10 cellular contexts compared by ENCODE assay signal in the genomic region with DNA sequence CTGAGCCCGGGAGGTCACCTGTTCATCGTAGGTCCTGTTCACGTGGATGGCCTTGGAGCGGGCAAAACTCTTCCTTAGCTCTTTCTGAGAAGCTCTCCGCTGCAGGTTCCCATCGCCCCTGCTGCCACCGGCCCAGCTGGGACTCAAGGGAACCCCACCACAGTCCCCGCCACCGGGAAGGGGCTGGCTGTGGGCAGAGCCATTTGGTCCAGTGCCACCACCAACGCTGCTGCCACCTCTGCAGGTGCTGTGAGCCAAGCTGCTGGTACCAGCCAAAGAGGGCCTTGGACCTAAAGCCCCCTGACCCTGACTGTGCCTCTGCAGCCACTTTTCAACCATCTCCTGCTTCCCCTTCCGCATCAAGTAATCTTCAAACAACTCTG. TPM values are rescaled to one million over a fixed set of nuclear protein-coding genes. Genes with fewer than 3 reads are reported as not detected.
DNase-seq lines count a peak whose midpoint lies in the region; ATAC-seq and TF ChIP-seq lines count a peak whose summit lies in the region.
"Had no signal": no experiment of that assay in that cellular context is flagged by ENCODE, and none has a peak within 500 bp of the region (broad histone marks: within the 10 kb centered on the region; RNA-seq: fewer than 3 reads in every experiment).

No MANE protein-coding gene starts in this region.

- H3K27ac Mint-ChIP-seq in activated CD4-positive, alpha-beta T cell treated with anti-CD3 and anti-CD28 coated beads, Interleukin-2, amount 10 ng/mL, durations not matched to agents 24 days and 14 days = no peak overlapping the region
- H3K27ac Mint-ChIP-seq in activated CD4-positive, alpha-beta T cell treated with anti-CD3 and anti-CD28 coated beads for 36 hours = no peak overlapping the region
- H3K27ac Mint-ChIP-seq in stimulated activated naive CD8-positive, alpha-beta T cell treated with anti-CD3 and anti-CD28 coated beads, Interleukin-15, amount 100 ng/mL, for 72 hours = no peak overlapping the region
- H3K27ac Mint-ChIP-seq: memory B cell had no signal

- no peaks in the 10 kb centered on the region for H3K36me3 ChIP-seq in liver (ENCODE audit: control insufficient read depth in 4 of 4, insufficient read depth in 3 of 4, low read depth in 1 of 4, low read length in 3 of 4)
- H3K36me3 ChIP-seq: upper lobe of left lung had no signal

- no peaks in the 10 kb centered on the region for H3K9me3 ChIP-seq in liver (ENCODE audit: control insufficient read depth in 4 of 4, low read length in 3 of 4)
- H3K9me3 ChIP-seq: upper lobe of left lung had no signal

- no peaks in the 10 kb centered on the region for H3K27me3 ChIP-seq in liver (ENCODE audit: control insufficient read depth in 4 of 4, insufficient read depth in 4 of 4, low read length in 3 of 4)
- H3K27me3 ChIP-seq: upper lobe of left lung had no signal

- no peak for TF ChIP-seq POLR2A in lower leg skin (IDR thresholded peaks at IDR 0.05)

- no peak for ATAC-seq in activated CD4-positive, alpha-beta T cell treated with anti-CD3 and anti-CD28 coated beads for 36 hours
- peak; percentile 29 for ATAC-seq in stimulated activated naive CD8-positive, alpha-beta T cell treated with anti-CD3 and anti-CD28 coated beads, Interleukin-15, amount 100 ng/mL, for 72 hours

- TF ChIP-seq CTCF in astrocyte of the cerebellum (IDR thresholded peaks at IDR 0.05; ENCODE audit: low read depth, low read length, missing control alignments) (no peak), liver (IDR thresholded peaks at IDR 0.05; ENCODE audit: low read depth, low read length, missing input control) (no peak), lower leg skin (IDR thresholded peaks at IDR 0.05) (no peak)

- in situ Hi-C loops in astrocyte of the cerebellum (cut with HindIII; ENCODE audit: low sequenced_read_pairs) = no loop called here

- H3K4me3 ChIP-seq in astrocyte of the cerebellum (ENCODE audit: low read depth, low read length) (peak overlapping the region; percentile 50), liver (ENCODE audit: low read depth in 1 of 3, low read length in 3 of 3) (peak overlapping the region; percentile 34 to 76 (median 72)), lower leg skin (ENCODE audit: low read depth, poor library complexity, severe bottlenecking) (no peak overlapping the region)

- no peak overlapping the region for H3K9ac ChIP-seq in liver (ENCODE audit: low read depth in 1 of 2, low read length in 2 of 2)

- CTCF ChIA-PET in activated CD4-positive, alpha-beta T cell treated with anti-CD3 and anti-CD28 coated beads for 36 hours (lab: Charles Lee) = interaction anchor here (0.6 to 0.9 kb wide), 2 partner anchors 26 to 43 kb away, joined by 3 to 4 read pairs; no protein-coding TSS in a partner anchor

- H3K36me3 Mint-ChIP-seq in activated CD4-positive, alpha-beta T cell treated with anti-CD3 and anti-CD28 coated beads, Interleukin-2, amount 10 ng/mL, durations not matched to agents 24 days and 14 days (ENCODE audit: low read depth) = no peaks in the 10 kb centered on the region
- H3K36me3 Mint-ChIP-seq in activated CD4-positive, alpha-beta T cell treated with anti-CD3 and anti-CD28 coated beads for 36 hours (ENCODE audit: low read depth) = no peaks in the 10 kb centered on the region
- H3K36me3 Mint-ChIP-seq: memory B cell had no signal

- peak overlapping the region; percentile 64 for H3K4me3 Mint-ChIP-seq in activated CD4-positive, alpha-beta T cell treated with anti-CD3 and anti-CD28 coated beads, Interleukin-2, amount 10 ng/mL, durations not matched to agents 24 days and 14 days
- no peak overlapping the region for H3K4me3 Mint-ChIP-seq in activated CD4-positive, alpha-beta T cell treated with anti-CD3 and anti-CD28 coated beads for 36 hours
- peak overlapping the region; percentile 68 to 83 for H3K4me3 Mint-ChIP-seq in stimulated activated naive CD8-positive, alpha-beta T cell treated with anti-CD3 and anti-CD28 coated beads, Interleukin-15, amount 100 ng/mL, for 72 hours
- H3K4me3 Mint-ChIP-seq: memory B cell had no signal

- H3K9me3 Mint-ChIP-seq in activated CD4-positive, alpha-beta T cell treated with anti-CD3 and anti-CD28 coated beads, Interleukin-2, amount 10 ng/mL, durations not matched to agents 24 days and 14 days = no peaks in the 10 kb centered on the region
- no peaks in the 10 kb centered on the region for H3K9me3 Mint-ChIP-seq in activated CD4-positive, alpha-beta T cell treated with anti-CD3 and anti-CD28 coated beads for 36 hours (ENCODE audit: low read depth)
- no peaks in the 10 kb centered on the region for H3K9me3 Mint-ChIP-seq in stimulated activated naive CD8-positive, alpha-beta T cell treated with anti-CD3 and anti-CD28 coated beads, Interleukin-15, amount 100 ng/mL, for 72 hours
- H3K9me3 Mint-ChIP-seq: memory B cell had no signal

- peaks cover 62% of the 10 kb centered on the region for H3K27me3 Mint-ChIP-seq in activated CD4-positive, alpha-beta T cell treated with anti-CD3 and anti-CD28 coated beads, Interleukin-2, amount 10 ng/mL, durations not matched to agents 24 days and 14 days
- H3K27me3 Mint-ChIP-seq in activated CD4-positive, alpha-beta T cell treated with anti-CD3 and anti-CD28 coated beads for 36 hours = peaks cover 55% of the 10 kb centered on the region
- peaks cover 47% of the 10 kb centered on the region for H3K27me3 Mint-ChIP-seq in stimulated activated naive CD8-positive, alpha-beta T cell treated with anti-CD3 and anti-CD28 coated beads, Interleukin-15, amount 100 ng/mL, for 72 hours

- WGBS in liver = 81% methylated on average over 11 of the region's 11 CpGs
- WGBS in lower leg skin, 2 donors = 84 to 85% methylated on average over 8 to 11 of the region's 11 CpGs

- peaks cover 2 to 34% (median 14%) of the 10 kb centered on the region in 4 donors for H3K4me1 ChIP-seq in liver (ENCODE audit: control insufficient read depth in 4 of 4, insufficient read depth in 4 of 4, low read length in 3 of 4)

- peaks cover 10% of the 10 kb centered on the region for H3K4me1 Mint-ChIP-seq in activated CD4-positive, alpha-beta T cell treated with anti-CD3 and anti-CD28 coated beads, Interleukin-2, amount 10 ng/mL, durations not matched to agents 24 days and 14 days
- H3K4me1 Mint-ChIP-seq in activated CD4-positive, alpha-beta T cell treated with anti-CD3 and anti-CD28 coated beads for 36 hours = peaks cover 7% of the 10 kb centered on the region
- peaks cover 12% of the 10 kb centered on the region for H3K4me1 Mint-ChIP-seq in stimulated activated naive CD8-positive, alpha-beta T cell treated with anti-CD3 and anti-CD28 coated beads, Interleukin-15, amount 100 ng/mL, for 72 hours
- H3K4me1 Mint-ChIP-seq: memory B cell had no signal

- DNase-seq in activated CD4-positive, alpha-beta T cell treated with anti-CD3 and anti-CD28 coated beads, Interleukin-2, amount 10 ng/mL, durations not matched to agents 24 days and 14 days = no peak
- DNase-seq in activated CD4-positive, alpha-beta T cell treated with anti-CD3 and anti-CD28 coated beads for 36 hours = no peak
- DNase-seq in astrocyte of the cerebellum (ENCODE audit: low read depth) (no peak), NAMALWA (ENCODE audit: low spot score) (no peak), OCI-M2 (lab: John Stamatoyannopoulos, UW; ENCODE audit: unreplicated experiment) (no peak), lower leg skin (ENCODE audit: low spot score in 2 of 2) (no peak)
- DNase-seq in stimulated activated naive CD8-positive, alpha-beta T cell treated with anti-CD3 and anti-CD28 coated beads, Interleukin-15, amount 100 ng/mL, for 72 hours = no peak

- intact Hi-C loops in activated CD4-positive, alpha-beta T cell treated with anti-CD3 and anti-CD28 coated beads, Interleukin-2, amount 10 ng/mL, durations not matched to agents 24 days and 14 days (cut with micrococcal nuclease) = no loop called here
- intact Hi-C loops in activated CD4-positive, alpha-beta T cell treated with anti-CD3 and anti-CD28 coated beads for 36 hours (cut with DNase I, micrococcal nuclease) = no loop called here
- intact Hi-C loops in lower leg skin (cut with DNase I; ENCODE audit: low total_unique reads) = no loop called here

- H3K27ac ChIP-seq in liver (ENCODE audit: low read depth in 1 of 2, low read length in 2 of 2) = peak overlapping the region; percentile 56 to 79
- H3K27ac ChIP-seq: upper lobe of left lung had no signal

- no peak for TF ChIP-seq RAD21 in liver (IDR thresholded peaks at IDR 0.05)

- POLR2A ChIA-PET in activated CD4-positive, alpha-beta T cell treated with anti-CD3 and anti-CD28 coated beads for 36 hours (lab: Charles Lee) = no interaction called here

TF ChIP-seq in liver, 16 proteins besides CTCF, POLR2A, EP300 and RAD21 (continues in another document):
- TF ChIP-seq NR2F2 (IDR thresholded peaks at IDR 0.05) (no peak), EGR1 (IDR thresholded peaks at IDR 0.05; ENCODE audit: low read depth in 2 of 2) (no peak), FOXA2 (IDR thresholded peaks at IDR 0.05) (no peak)
- TF ChIP-seq, protein P1, sequence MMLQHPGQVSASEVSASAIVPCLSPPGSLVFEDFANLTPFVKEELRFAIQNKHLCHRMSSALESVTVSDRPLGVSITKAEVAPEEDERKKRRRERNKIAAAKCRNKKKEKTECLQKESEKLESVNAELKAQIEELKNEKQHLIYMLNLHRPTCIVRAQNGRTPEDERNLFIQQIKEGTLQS (IDR thresholded peaks at IDR 0.05) = no peak

RNA-seq across cellular contexts. Expression of gene PDE11A, which starts 0.6 kb away (rescaled TPM):
- total RNA-seq in activated CD4-positive, alpha-beta T cell treated with anti-CD3 and anti-CD28 coated beads, Interleukin-2, amount 10 ng/mL, durations not matched to agents 24 days and 14 days = not detected in 2 replicates
- total RNA-seq in activated CD4-positive, alpha-beta T cell treated with anti-CD3 and anti-CD28 coated beads for 36 hours = under 1 TPM in 1 of 2 experiments, not detected in 1; 0.12 TPM
- total RNA-seq in liver (1 to 10 TPM; 1.0 to 5.9 TPM), lower leg skin (1 to 10 TPM in 1 of 4 donors, under 1 TPM in 3; 0.11 to 1.2 (median 0.26) TPM)
- 1 to 10 TPM; 1.7 to 1.8 TPM for polyA plus RNA-seq in liver

RNA-seq across cellular contexts. Expression of gene RBM45, which starts 40.2 kb away (rescaled TPM):
- 16.8 and 22.8 TPM in 2 replicates for total RNA-seq in activated CD4-positive, alpha-beta T cell treated with anti-CD3 and anti-CD28 coated beads, Interleukin-2, amount 10 ng/mL, durations not matched to agents 24 days and 14 days
- 10 to 100 TPM in 1 of 2 experiments, 1 to 10 TPM in 1; 10.0 to 12.9 TPM for total RNA-seq in activated CD4-positive, alpha-beta T cell treated with anti-CD3 and anti-CD28 coated beads for 36 hours
- total RNA-seq in liver (10 to 100 TPM in 1 of 2 donors, 1 to 10 TPM in 1; 6.6 to 11.4 TPM), lower leg skin (1 to 10 TPM; 4.8 to 9.0 (median 8.4) TPM)
- 1 to 10 TPM; 4.2 to 7.0 TPM for polyA plus RNA-seq in liver
